23 cellular contexts compared by ENCODE assay signal in genomic region chr11:75160880-75161279, GRCh38. TPM values are rescaled to one million over a fixed set of nuclear protein-coding genes. Genes with fewer than 3 reads are reported as not detected.
A peak's percentile ranks its signal among the peaks of the same experiment; 100 is the strongest.
DNase-seq lines count a peak whose midpoint lies in the region; ATAC-seq and TF ChIP-seq lines count a peak whose summit lies in the region.
"Had no signal": no experiment of that assay in that cellular context is flagged by ENCODE, and none has a peak within 500 bp of the region (broad histone marks: within the 10 kb centered on the region; RNA-seq: fewer than 3 reads in every experiment).

No MANE protein-coding gene starts in this region.

- no peaks in the 10 kb centered on the region for H3K9me3 Mint-ChIP-seq in endothelial cell (ENCODE audit: unreplicated experiment)
- peaks cover 11% of the 10 kb centered on the region for H3K9me3 Mint-ChIP-seq in nephron
- peaks cover 9% of the 10 kb centered on the region for H3K9me3 Mint-ChIP-seq in type B pancreatic cell
- H3K9me3 Mint-ChIP-seq: activated T-helper 1 cell treated with anti-CD3 and anti-CD28 coated beads, Interleukin-12 subunit alpha, Interleukin-12 subunit beta, Interleukin-2, Interleukin-4 antibody, amounts not matched to agents 30 ng/mL and 10 ng/mL and 1 ng/mL, durations not matched to agents 14 hours and 24 hours and 36 hours had no signal

- no peak for ATAC-seq in GM19395 (IDR thresholded peaks at IDR 0.05; ENCODE audit: unreplicated experiment)
- ATAC-seq: activated CD4-positive, CD25-positive, alpha-beta regulatory T cell treated with anti-CD3 and anti-CD28 coated beads, Interleukin-2, amount 50 U/mL, for 24 hours had no signal

- H3K27ac Mint-ChIP-seq in endothelial cell (ENCODE audit: unreplicated experiment), result peak overlapping the region; percentile 100
- H3K27ac Mint-ChIP-seq in nephron, result peak overlapping the region in 2 of 3 experiments; percentile 0 to 15
- H3K27ac Mint-ChIP-seq in type B pancreatic cell, result peak overlapping the region; percentile 7
- H3K27ac Mint-ChIP-seq: activated naive CD4-positive, alpha-beta T cell treated with anti-CD3 and anti-CD28 coated beads for 36 hours; activated T-helper 1 cell treated with anti-CD3 and anti-CD28 coated beads, Interleukin-12 subunit alpha, Interleukin-12 subunit beta, Interleukin-2, Interleukin-4 antibody, amounts not matched to agents 30 ng/mL and 10 ng/mL and 1 ng/mL, durations not matched to agents 14 hours and 24 hours and 36 hours had no signal

- peaks cover 57% of the 10 kb centered on the region for H3K4me1 Mint-ChIP-seq in endothelial cell (ENCODE audit: unreplicated experiment)
- peaks cover 22% of the 10 kb centered on the region for H3K4me1 Mint-ChIP-seq in nephron
- H3K4me1 Mint-ChIP-seq in type B pancreatic cell (ENCODE audit: unreplicated experiment), result peaks cover 3% of the 10 kb centered on the region

- no peak for TF ChIP-seq CTCF in choroid plexus epithelial cell (conservative IDR thresholded peaks at IDR 0.05; ENCODE audit: low read depth, low read length)
- TF ChIP-seq CTCF in endothelial cell (IDR thresholded peaks at IDR 0.05; ENCODE audit: unreplicated experiment), result no peak
- TF ChIP-seq CTCF in nephron (IDR thresholded peaks at IDR 0.05; ENCODE audit: unreplicated experiment in 3 of 3), result no peak
- TF ChIP-seq CTCF in type B pancreatic cell (conservative IDR thresholded peaks at IDR 0.05), result no peak

- peaks cover 11% of the 10 kb centered on the region for H3K27me3 Mint-ChIP-seq in endothelial cell (ENCODE audit: unreplicated experiment)
- peaks cover 22% of the 10 kb centered on the region for H3K27me3 Mint-ChIP-seq in nephron (ENCODE audit: low read depth)
- H3K27me3 Mint-ChIP-seq in type B pancreatic cell, result no peaks in the 10 kb centered on the region

- H3K4me3 ChIP-seq in choroid plexus epithelial cell (ENCODE audit: low read depth, low read length), result no peak overlapping the region
- H3K4me3 ChIP-seq: coronary artery, SJCRH30 had no signal

- H3K36me3 Mint-ChIP-seq in endothelial cell (ENCODE audit: low read depth, unreplicated experiment) (peaks cover 13% of the 10 kb centered on the region), nephron (ENCODE audit: low read depth) (no peaks in the 10 kb centered on the region), type B pancreatic cell (no peaks in the 10 kb centered on the region)
- H3K36me3 Mint-ChIP-seq: CD4-positive, CD25-positive, alpha-beta regulatory T cell had no signal

- H3K4me3 Mint-ChIP-seq in endothelial cell (ENCODE audit: unreplicated experiment), result peak overlapping the region; percentile 63
- H3K4me3 Mint-ChIP-seq in nephron, result no peak overlapping the region
- peak overlapping the region; percentile 6 for H3K4me3 Mint-ChIP-seq in type B pancreatic cell
- H3K4me3 Mint-ChIP-seq: activated naive CD4-positive, alpha-beta T cell treated with anti-CD3 and anti-CD28 coated beads for 36 hours; activated T-helper 1 cell treated with anti-CD3 and anti-CD28 coated beads, Interleukin-12 subunit alpha, Interleukin-12 subunit beta, Interleukin-2, Interleukin-4 antibody, amounts not matched to agents 30 ng/mL and 10 ng/mL and 1 ng/mL, durations not matched to agents 14 hours and 24 hours and 36 hours; CD4-positive, CD25-positive, alpha-beta regulatory T cell had no signal

- peak; percentile 5 for DNase-seq in choroid plexus epithelial cell (ENCODE audit: low read depth)
- no peak for DNase-seq in endothelial cell (ENCODE audit: low spot score)
- DNase-seq in type B pancreatic cell (ENCODE audit: extremely low spot score, unreplicated experiment), result no peak
- no peak for DNase-seq in kidney glomerular epithelial cell (lab: John Stamatoyannopoulos, UW)
- no peak for DNase-seq in NCI-H1436 (lab: John Stamatoyannopoulos, UW)
- DNase-seq: activated CD4-positive, alpha-beta T cell treated with anti-CD3 and anti-CD28 coated beads, Interleukin-2, amount 50 U/mL, for 48 hours; activated CD8-positive, alpha-beta memory T cell treated with anti-CD3 and anti-CD28 coated beads, Interleukin-2, amount 50 U/mL, for 4 hours; activated naive CD4-positive, alpha-beta T cell treated with anti-CD3 and anti-CD28 coated beads for 36 hours; brain microvascular endothelial cell; CD4-positive, CD25-positive, alpha-beta regulatory T cell; EL; islet precursor cell; mammary epithelial cell; MM.1S; NCI-H345; NCI-H748 treated with DMSO at 0.1 percent for 48 hours; Peyer's patch; SJCRH30 had no signal

RNA-seq across cellular contexts. Expression of gene SLCO2B1, which starts 10.0 kb away (rescaled TPM):
- total RNA-seq in endothelial cell (ENCODE audit: unreplicated experiment) (3.5 TPM), type B pancreatic cell (ENCODE audit: low replicate concordance) (5.6 and 23.5 TPM in 2 replicates)
- total RNA-seq: activated naive CD4-positive, alpha-beta T cell treated with anti-CD3 and anti-CD28 coated beads for 36 hours; activated T-helper 1 cell treated with anti-CD3 and anti-CD28 coated beads, Interleukin-12 subunit alpha, Interleukin-12 subunit beta, Interleukin-2, Interleukin-4 antibody, amounts not matched to agents 30 ng/mL and 10 ng/mL and 1 ng/mL, durations not matched to agents 14 hours and 24 hours and 36 hours; CD4-positive, CD25-positive, alpha-beta regulatory T cell; mammary epithelial cell had no signal

Comparison
In these comparisons a context has a peak if more than half of its experiments do, and no peak if none do; other contexts are left out.
1. H3K27ac Mint-ChIP-seq: peak in every context shown above with its lines; median percentile 100 in endothelial cell; 8 in nephron; 7 in type B pancreatic cell.
2. H3K4me3 Mint-ChIP-seq: peak in endothelial cell (single experiment) and type B pancreatic cell (single experiment); none in nephron (0 of 3).